11 cellular contexts compared by ENCODE assay signal in the genomic region with DNA sequence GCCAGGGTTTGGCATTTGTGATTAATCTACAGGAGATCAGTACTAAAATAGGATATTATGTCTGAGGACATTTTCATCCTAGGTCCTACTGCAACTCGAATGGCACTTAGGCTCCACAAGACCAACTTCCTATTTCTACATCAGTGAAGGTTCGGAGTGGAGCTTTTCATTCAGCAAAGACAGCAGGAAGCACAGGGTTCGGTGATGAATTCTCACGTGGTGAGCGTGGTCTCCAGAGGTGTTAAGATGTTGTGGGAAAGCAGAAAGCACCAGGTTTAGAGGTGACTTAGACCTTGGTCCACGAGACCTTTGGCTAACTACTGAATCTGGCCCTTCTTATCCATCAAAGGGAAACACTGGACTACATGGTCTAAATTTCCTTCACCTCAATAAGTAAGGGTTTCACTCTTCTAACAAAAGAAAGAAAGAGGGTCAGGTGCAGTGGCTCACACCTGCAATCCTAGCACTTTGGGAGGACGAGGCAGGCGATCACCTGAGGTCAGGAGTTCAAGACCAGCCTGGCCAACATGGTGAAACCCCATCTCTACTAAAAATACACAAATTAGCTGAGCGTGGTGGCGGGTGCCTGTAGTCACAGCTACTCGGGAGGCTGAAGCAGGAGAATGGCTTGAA. TPM values are rescaled to one million over a fixed set of nuclear protein-coding genes. Genes with fewer than 3 reads are reported as not detected.
DNase-seq lines count a peak whose midpoint lies in the region; ATAC-seq, FAIRE-seq and TF ChIP-seq lines count a peak whose summit lies in the region.
"Had no signal": no experiment of that assay in that cellular context is flagged by ENCODE, and none has a peak within 500 bp of the region (broad histone marks: within the 10 kb centered on the region; RNA-seq: fewer than 3 reads in every experiment).

No MANE protein-coding gene starts in this region.

- H3K4me1 Mint-ChIP-seq in activated naive CD8-positive, alpha-beta T cell treated with anti-CD3 and anti-CD28 coated beads for 36 hours = peaks cover 16% of the 10 kb centered on the region
- peaks cover 33% of the 10 kb centered on the region for H3K4me1 Mint-ChIP-seq in osteocyte (ENCODE audit: unreplicated experiment)

- ATAC-seq in HG03039 (IDR thresholded peaks at IDR 0.05; ENCODE audit: unreplicated experiment) = no peak
- ATAC-seq: sciatic nerve had no signal

- peak; percentile 52 for DNase-seq in GF-D8 (lab: John Stamatoyannopoulos, UW)
- peak; percentile 48 for DNase-seq in NOMO-1 treated with dmso at 0.1 percent for 144 hours (lab: John Stamatoyannopoulos, UW; ENCODE audit: unreplicated experiment)
- peak; percentile 26 for DNase-seq in activated naive CD8-positive, alpha-beta T cell treated with anti-CD3 and anti-CD28 coated beads for 36 hours
- DNase-seq in osteocyte (ENCODE audit: extremely low spot score, unreplicated experiment) = no peak
- DNase-seq in D721Med (ENCODE audit: insufficient read length, low spot score) = no peak
- DNase-seq in DMS53 treated with DMSO at 0.1 percent for 48 hours (lab: John Stamatoyannopoulos, UW; ENCODE audit: unreplicated experiment) = no peak
- DNase-seq: erythroblast; kidney glomerular epithelial cell; stimulated activated naive CD4-positive, alpha-beta T cell treated with Interleukin-2 at 50 U/mL for 16 hours had no signal

- no peak for FAIRE-seq in D721Med (lab: Jason Lieb, UNC)

- H3K27ac Mint-ChIP-seq in activated naive CD8-positive, alpha-beta T cell treated with anti-CD3 and anti-CD28 coated beads for 36 hours = no peak overlapping the region
- H3K27ac Mint-ChIP-seq in osteocyte (ENCODE audit: unreplicated experiment) = peak overlapping the region; percentile 86

- no peak overlapping the region for H3K4me3 Mint-ChIP-seq in activated naive CD8-positive, alpha-beta T cell treated with anti-CD3 and anti-CD28 coated beads for 36 hours
- no peak overlapping the region for H3K4me3 Mint-ChIP-seq in osteocyte (ENCODE audit: unreplicated experiment)

- no peaks in the 10 kb centered on the region for H3K27me3 Mint-ChIP-seq in activated naive CD8-positive, alpha-beta T cell treated with anti-CD3 and anti-CD28 coated beads for 36 hours
- no peaks in the 10 kb centered on the region for H3K27me3 Mint-ChIP-seq in osteocyte (ENCODE audit: unreplicated experiment)

- TF ChIP-seq CTCF in osteocyte (IDR thresholded peaks at IDR 0.05) = no peak
- TF ChIP-seq CTCF in D721Med (IDR thresholded peaks at IDR 0.05; ENCODE audit: insufficient read depth, missing control alignments) = no peak

- H3K36me3 Mint-ChIP-seq in activated naive CD8-positive, alpha-beta T cell treated with anti-CD3 and anti-CD28 coated beads for 36 hours = no peaks in the 10 kb centered on the region
- H3K36me3 Mint-ChIP-seq in osteocyte (ENCODE audit: unreplicated experiment) = no peaks in the 10 kb centered on the region

- no peaks in the 10 kb centered on the region for H3K9me3 Mint-ChIP-seq in activated naive CD8-positive, alpha-beta T cell treated with anti-CD3 and anti-CD28 coated beads for 36 hours
- no peaks in the 10 kb centered on the region for H3K9me3 Mint-ChIP-seq in osteocyte (ENCODE audit: unreplicated experiment)

RNA-seq across cellular contexts. Expression of a gene that starts 14.0 kb away (rescaled TPM):
- 10 to 100 TPM; 47.9 to 53.9 TPM for total RNA-seq in activated naive CD8-positive, alpha-beta T cell treated with anti-CD3 and anti-CD28 coated beads for 36 hours
- 63.5 and 70.5 TPM in 2 replicates for total RNA-seq in osteocyte

Comparison
In these comparisons a context has a peak if more than half of its experiments do, and no peak if none do; other contexts are left out.
1. DNase-seq: peak in GF-D8 (single experiment), NOMO-1 treated with dmso at 0.1 percent for 144 hours (single experiment) and activated naive CD8-positive, alpha-beta T cell treated with anti-CD3 and anti-CD28 coated beads for 36 hours (single experiment); none in osteocyte (single experiment), D721Med (single experiment) and DMS53 treated with DMSO at 0.1 percent for 48 hours (single experiment).